1 cellular context compared by ENCODE assay signal in genomic region chr7:139153832-139154231, GRCh38.
TF ChIP-seq lines count a peak whose summit lies in the region.

No MANE protein-coding gene starts in this region.

TF ChIP-seq in IMR-90, 13 proteins besides CTCF, POLR2A, EP300 and RAD21:
- TF ChIP-seq MAFK (IDR thresholded peaks at IDR 0.05; ENCODE audit: low read depth, low read length), result no peak
